ENCODE assay signal across 26 cellular contexts in the genomic region with DNA sequence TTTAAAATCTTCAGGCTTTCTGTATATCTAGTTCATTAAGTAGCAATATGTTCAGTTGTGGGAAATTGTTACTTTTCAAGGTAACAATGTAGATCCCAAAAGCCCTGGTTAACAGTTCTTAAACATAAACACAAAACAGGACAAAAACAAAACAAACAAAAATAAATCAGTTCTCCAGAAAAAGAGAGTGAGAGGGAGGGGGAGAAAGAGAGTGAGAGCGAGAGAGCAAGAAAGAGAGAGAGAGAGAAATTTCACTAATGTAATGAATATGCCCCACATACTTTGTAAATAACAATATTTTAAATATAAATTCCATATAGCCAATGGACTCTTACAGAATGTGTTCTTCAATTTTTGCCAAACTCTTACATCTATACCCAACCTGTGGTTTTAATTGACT.
"Had no signal": no experiment of that assay in that cellular context is flagged by ENCODE, and none has a peak within 500 bp of the region (broad histone marks: within the 10 kb centered on the region; RNA-seq: fewer than 3 reads in every experiment).

No MANE protein-coding gene starts in this region.

- H3K9me3 ChIP-seq: ovary, psoas muscle, right lobe of liver, sigmoid colon, thoracic aorta, thyroid gland, tibial nerve, upper lobe of left lung, vagina had no signal

- FAIRE-seq: small intestine, urothelium cell line had no signal

- H3K27ac ChIP-seq: neural progenitor cell, ovary, parathyroid adenoma, psoas muscle, right lobe of liver, sigmoid colon, stomach, thoracic aorta, thyroid gland, tibial nerve, upper lobe of left lung, vagina had no signal

- DNase-seq: natural killer cell; occipital lobe; ovary; posterior cingulate gyrus; psoas muscle; right cardiac atrium; right lobe of liver; sigmoid colon; small intestine; stimulated activated CD4-positive, alpha-beta T cell treated with anti-CD3 and anti-CD28 coated beads, Interleukin-15, amount 100 ng/mL, for 24 hours; stimulated activated CD4-positive, alpha-beta T cell treated with anti-CD3 and anti-CD28 coated beads, Interleukin-2, amount 100 ng/mL, for 24 hours; stimulated activated CD4-positive, alpha-beta T cell treated with anti-CD3 and anti-CD28 coated beads, Interleukin-2, amount 100 ng/mL, for 48 hours; stimulated activated CD4-positive, alpha-beta T cell treated with anti-CD3 and anti-CD28 coated beads, Interleukin-4, amount 100 ng/mL, for 24 hours; stimulated activated naive B cell treated with anti-CD40 and anti-IgM and Interleukin-4, amounts not matched to agents 10 μg/mL and 1 μg/mL and 100 μg/mL, for 72 hours; stimulated activated naive CD4-positive, alpha-beta T cell treated with Interleukin-2 at 50 U/mL for 16 hours; stomach; thyroid gland; trophoblast cell; upper lobe of left lung had no signal

- H3K4me1 ChIP-seq: parathyroid adenoma, psoas muscle, right lobe of liver, sigmoid colon, stomach, thyroid gland, upper lobe of left lung, vagina had no signal

- ATAC-seq: natural killer cell; psoas muscle; right cardiac atrium; right lobe of liver; stimulated activated effector memory CD8-positive, alpha-beta T cell treated with anti-CD3 and anti-CD28 coated beads, Interleukin-12 subunit alpha, Interleukin-12 subunit beta, amount 100 ng/mL, for 72 hours; stimulated activated naive B cell treated with anti-CD40 and anti-IgM and Interleukin-4, amounts not matched to agents 10 μg/mL and 1 μg/mL and 100 μg/mL, for 72 hours had no signal

- H3K4me3 ChIP-seq: neural progenitor cell, ovary, psoas muscle, right lobe of liver, sigmoid colon, stomach, thoracic aorta, thyroid gland, tibial nerve, upper lobe of left lung, vagina had no signal

- H3K36me3 ChIP-seq: neural progenitor cell, ovary, right lobe of liver, sigmoid colon, stomach, thoracic aorta, thyroid gland, tibial nerve, upper lobe of left lung, vagina had no signal
